In the genomic region with DNA sequence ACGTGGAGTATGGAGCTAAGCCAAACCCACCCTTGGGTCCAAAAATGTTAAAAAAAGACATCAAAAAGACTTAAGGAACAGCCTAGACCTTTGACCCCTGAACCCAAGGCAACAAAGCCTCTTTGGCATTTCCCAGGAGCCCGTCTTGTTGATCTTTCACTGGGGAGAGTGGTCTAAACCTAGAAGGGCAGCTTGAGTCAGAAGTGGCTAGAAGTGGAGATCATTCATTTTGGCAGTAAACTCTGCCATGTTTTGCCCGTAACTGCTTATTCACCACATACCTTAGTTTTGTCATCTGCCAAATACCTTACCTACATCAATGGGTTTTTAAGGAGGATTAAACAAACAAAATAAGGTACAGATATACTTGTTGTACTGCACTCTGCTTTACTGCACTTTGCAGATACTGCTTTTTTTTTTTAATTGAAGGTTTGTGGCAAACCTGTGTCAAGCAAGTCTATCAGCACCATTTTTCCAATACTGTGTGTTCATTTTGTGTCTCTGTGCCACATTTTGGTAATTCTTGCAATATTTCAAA, we compare ENCODE assay signal across 35 cellular contexts. TPM values are rescaled to one million over a fixed set of nuclear protein-coding genes. Genes with fewer than 3 reads are reported as not detected.
"Had no signal": no experiment of that assay in that cellular context is flagged by ENCODE, and none has a peak within 500 bp of the region (broad histone marks: within the 10 kb centered on the region; RNA-seq: fewer than 3 reads in every experiment).

No MANE protein-coding gene starts in this region.

- H3K9me3 ChIP-seq: colonic mucosa, mucosa of descending colon, neutrophil, pancreas, prostate gland, thoracic aorta had no signal

- H3K27me3 ChIP-seq: colonic mucosa, hepatocyte, neutrophil, pancreas had no signal

- H3K4me3 ChIP-seq: colonic mucosa, gastroesophageal sphincter, hepatocyte, mucosa of descending colon, pancreas, prostate gland, skin epidermis, thoracic aorta had no signal

- H3K36me3 ChIP-seq: colonic mucosa, gastroesophageal sphincter, neutrophil, pancreas, prostate gland, thoracic aorta had no signal

- H3K27ac ChIP-seq: colonic mucosa, gastroesophageal sphincter, hepatocyte, neutrophil, pancreas, prostate gland, thoracic aorta had no signal

- H2AFZ ChIP-seq: hepatocyte had no signal

- H3K4me1 ChIP-seq: gastroesophageal sphincter, pancreas, prostate gland had no signal

- H3K79me2 ChIP-seq: hepatocyte had no signal

- DNase-seq: activated CD4-positive, alpha-beta memory T cell treated with anti-CD3 and anti-CD28 coated beads, Interleukin-2, amount 10 ng/mL, durations not matched to agents 7 days and 5 days; activated CD4-positive, alpha-beta T cell treated with anti-CD3 and anti-CD28 coated beads for 1 hour; activated CD4-positive, alpha-beta T cell treated with anti-CD3 and anti-CD28 coated beads, Interleukin-2, amount 10 ng/mL, durations not matched to agents 7 days and 5 days; activated CD8-positive, alpha-beta memory T cell treated with anti-CD3 and anti-CD28 coated beads, Interleukin-2, amount 50 U/mL, for 48 hours; activated gamma-delta T cell treated with Interleukin-2 at 50 U/mL for 16 hours; activated naive CD4-positive, alpha-beta T cell treated with anti-CD3 and anti-CD28 coated beads, Interleukin-2, amount 50 U/mL, for 16 hours; activated T-cell treated with anti-CD3 and anti-CD28 coated beads, Interleukin-2, amount 50 U/mL, for 24 hours; amniotic stem cell; effector memory CD4-positive, alpha-beta T cell; erythroblast; kidney; left colon; mucosa of descending colon; nephron progenitor cell; pancreas; retina; stimulated activated CD4-positive, alpha-beta T cell treated with anti-CD3 and anti-CD28 coated beads, Interleukin-12 subunit alpha, Interleukin-12 subunit beta, amount 100 ng/mL, for 4 hours; stimulated activated CD4-positive, alpha-beta T cell treated with anti-CD3 and anti-CD28 coated beads, Interleukin-4, amount 100 ng/mL, for 1 hour; stimulated activated naive CD8-positive, alpha-beta T cell treated with anti-CD3 and anti-CD28 coated beads, Interleukin-15, Interleukin-2, amounts not matched to agents 100 U/mL and 50 U/mL, for 24 hours; T-helper 2 cell had no signal

- ATAC-seq: activated T-helper 17 cell treated with anti-CD3 and anti-CD28 coated beads, Interleukin-2, amount 50 U/mL, for 72 hours; gastroesophageal sphincter; left colon; mucosa of descending colon; pancreas; sciatic nerve; stimulated activated naive CD8-positive, alpha-beta T cell treated with anti-CD3 and anti-CD28 coated beads, Interleukin-15, Interleukin-2, amounts not matched to agents 100 U/mL and 50 U/mL, for 24 hours; WTC11 had no signal

- H3K4me2 ChIP-seq: hepatocyte had no signal

- FAIRE-seq: kidney, pancreas had no signal

RNA-seq across cellular contexts. Expression of a gene that starts 1.7 kb away (rescaled TPM):
- total RNA-seq: activated CD4-positive, alpha-beta memory T cell treated with anti-CD3 and anti-CD28 coated beads, Interleukin-2, amount 10 ng/mL, durations not matched to agents 7 days and 5 days; activated CD4-positive, alpha-beta T cell treated with anti-CD3 and anti-CD28 coated beads, Interleukin-2, amount 10 ng/mL, durations not matched to agents 7 days and 5 days; activated T-helper 17 cell treated with anti-CD3 and anti-CD28 coated beads, Interleukin-2, amount 50 U/mL, for 72 hours; dermis microvascular lymphatic vessel endothelial cell; fibroblast of lung; fibroblast of villous mesenchyme; gastroesophageal sphincter; lower leg skin; prostate gland; subcutaneous adipose tissue had no signal
- polyA plus RNA-seq: fibroblast of lung had no signal

RNA-seq across cellular contexts. Expression of a gene that starts 22.2 kb away (rescaled TPM):
- total RNA-seq: activated CD4-positive, alpha-beta memory T cell treated with anti-CD3 and anti-CD28 coated beads, Interleukin-2, amount 10 ng/mL, durations not matched to agents 7 days and 5 days; activated CD4-positive, alpha-beta T cell treated with anti-CD3 and anti-CD28 coated beads, Interleukin-2, amount 10 ng/mL, durations not matched to agents 7 days and 5 days; activated T-helper 17 cell treated with anti-CD3 and anti-CD28 coated beads, Interleukin-2, amount 50 U/mL, for 72 hours; dermis microvascular lymphatic vessel endothelial cell; WTC11 had no signal

RNA-seq across cellular contexts. Expression of a gene that starts 27.6 kb away (rescaled TPM):
- total RNA-seq: activated CD4-positive, alpha-beta memory T cell treated with anti-CD3 and anti-CD28 coated beads, Interleukin-2, amount 10 ng/mL, durations not matched to agents 7 days and 5 days; activated CD4-positive, alpha-beta T cell treated with anti-CD3 and anti-CD28 coated beads, Interleukin-2, amount 10 ng/mL, durations not matched to agents 7 days and 5 days; activated T-helper 17 cell treated with anti-CD3 and anti-CD28 coated beads, Interleukin-2, amount 50 U/mL, for 72 hours; dermis microvascular lymphatic vessel endothelial cell; fibroblast of lung; fibroblast of villous mesenchyme; hepatocyte; WTC11 had no signal
- polyA plus RNA-seq: fibroblast of lung had no signal
